In the genomic region with DNA sequence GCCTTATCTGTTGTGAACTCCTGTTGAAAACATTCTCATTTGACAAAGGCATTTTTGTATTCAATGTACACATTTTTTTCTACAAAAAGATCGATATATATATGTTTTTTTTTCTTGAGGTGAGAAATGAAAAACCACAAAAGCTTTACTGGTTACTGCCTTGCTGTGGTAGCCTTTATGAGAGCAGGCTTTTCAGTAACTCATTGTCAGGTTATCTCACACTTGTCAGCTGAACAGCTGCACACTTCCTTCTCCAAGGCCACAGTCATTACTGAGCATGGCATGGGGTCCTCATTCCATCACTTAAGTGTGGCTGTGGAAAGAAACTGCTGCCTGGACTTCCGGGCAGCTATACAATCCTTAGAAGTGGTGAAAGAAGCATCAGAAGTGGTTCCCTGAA, we compare ENCODE assay signal across 14 cellular contexts.
A peak's percentile ranks its signal among the peaks of the same experiment; 100 is the strongest.
DNase-seq lines count a peak whose midpoint lies in the region; ATAC-seq and TF ChIP-seq lines count a peak whose summit lies in the region.
"Had no signal": no experiment of that assay in that cellular context is flagged by ENCODE, and none has a peak within 500 bp of the region (broad histone marks: within the 10 kb centered on the region; RNA-seq: fewer than 3 reads in every experiment).

No MANE protein-coding gene starts in this region.

- H3K79me1 ChIP-seq in mesendoderm (ENCODE audit: low read length), result no peaks in the 10 kb centered on the region

- peak; percentile 37 for DNase-seq in mesendoderm
- DNase-seq in GM03348 (ENCODE audit: low spot score), result no peak
- DNase-seq in NCI-H2227 treated with DMSO at 0.1 percent for 48 hours (lab: John Stamatoyannopoulos, UW), result no peak
- no peak for DNase-seq in HEK293T (ENCODE audit: extremely low spot score)
- DNase-seq: activated CD4-positive, alpha-beta T cell treated with anti-CD3 and anti-CD28 coated beads for 36 hours; activated T-cell treated with anti-CD3 and anti-CD28 coated beads, Interleukin-2, amount 50 U/mL, for 48 hours; anterior cingulate cortex; retina; stomach had no signal

- H4K8ac ChIP-seq in mesendoderm (ENCODE audit: low read depth, low read length), result no peak overlapping the region

- no peak overlapping the region for H3K9ac ChIP-seq in mesendoderm (ENCODE audit: low read length)

- no peak overlapping the region for H2BK120ac ChIP-seq in mesendoderm (ENCODE audit: low read depth, low read length)

- H3K23ac ChIP-seq in mesendoderm (ENCODE audit: low read length), result no peak overlapping the region

- POLR2A ChIA-PET in HEK293T (lab: Yijun Ruan, JAX), result no interaction called here

- H3K4ac ChIP-seq in mesendoderm (ENCODE audit: low read depth, low read length), result no peak overlapping the region

- H3K4me2 ChIP-seq in mesendoderm (ENCODE audit: low read length), result no peak overlapping the region

- WGBS in mesendoderm (ENCODE audit: extremely low coverage, insufficient coverage, low lambda C conversion rate), result no CpG with 5 or more reads among the region's 2 CpGs

- H3K4me3 ChIP-seq in mesendoderm (ENCODE audit: low read length), result no peak overlapping the region
- H3K4me3 ChIP-seq: stomach had no signal

- CTCF ChIA-PET in HEK293T (lab: Yijun Ruan, JAX), result no interaction called here

- H4K5ac ChIP-seq in mesendoderm (ENCODE audit: low read length), result no peak overlapping the region

- no peak overlapping the region for H2BK15ac ChIP-seq in mesendoderm (replicated peaks; ENCODE audit: low read depth)

- no peaks in the 10 kb centered on the region for H3K79me2 ChIP-seq in mesendoderm (ENCODE audit: control insufficient read depth, insufficient read depth, low read length)

- no peak overlapping the region for H2BK5ac ChIP-seq in mesendoderm (ENCODE audit: low read length)

- no peaks in the 10 kb centered on the region for H3K4me1 ChIP-seq in mesendoderm (ENCODE audit: control insufficient read depth, low read depth, low read length)
- H3K4me1 ChIP-seq: stomach had no signal

- H3K27me3 ChIP-seq in mesendoderm (ENCODE audit: insufficient read depth, low read length, poor library complexity), result no peaks in the 10 kb centered on the region
- H3K27me3 ChIP-seq: stomach had no signal

- no peak overlapping the region for H3K18ac ChIP-seq in mesendoderm (ENCODE audit: low read length)

- H3K27ac ChIP-seq in mesendoderm (ENCODE audit: low read depth, low read length), result no peak overlapping the region
- H3K27ac ChIP-seq: C4-2B, stomach had no signal

- ATAC-seq in GM18868 (IDR thresholded peaks at IDR 0.05; ENCODE audit: unreplicated experiment) (peak; percentile 60), GM21825 (IDR thresholded peaks at IDR 0.05; ENCODE audit: unreplicated experiment) (peak; percentile 62), HG03442 (IDR thresholded peaks at IDR 0.05; ENCODE audit: unreplicated experiment) (peak; percentile 46), GM21576 (IDR thresholded peaks at IDR 0.05; ENCODE audit: unreplicated experiment) (no peak)
- ATAC-seq: activated CD4-positive, alpha-beta T cell treated with anti-CD3 and anti-CD28 coated beads for 36 hours had no signal

- H2AK5ac ChIP-seq in mesendoderm (ENCODE audit: low read length), result no peak overlapping the region

- H3K36me3 ChIP-seq in mesendoderm (ENCODE audit: control insufficient read depth, insufficient read depth, low read length), result no peaks in the 10 kb centered on the region
- H3K36me3 ChIP-seq: stomach had no signal

- H3K56ac ChIP-seq in mesendoderm (ENCODE audit: low read length), result no peak overlapping the region

TF ChIP-seq in HEK293T, 16 proteins besides CTCF, POLR2A, EP300 and RAD21:
- no peak for TF ChIP-seq PKNOX1 (IDR thresholded peaks at IDR 0.05)
- no peak for TF ChIP-seq LEF1 (IDR thresholded peaks at IDR 0.05; ENCODE audit: borderline replicate concordance)
- no peak for TF ChIP-seq FOXK2 (IDR thresholded peaks at IDR 0.05)
- no peak for TF ChIP-seq SUZ12 (IDR thresholded peaks at IDR 0.05)
- TF ChIP-seq TARDBP (IDR thresholded peaks at IDR 0.05), result no peak
- no peak for TF ChIP-seq ARNT (IDR thresholded peaks at IDR 0.05)
- TF ChIP-seq FOXA1 (IDR thresholded peaks at IDR 0.05), result no peak
- TF ChIP-seq NFRKB (IDR thresholded peaks at IDR 0.05), result no peak
- no peak for TF ChIP-seq ZNF384 (IDR thresholded peaks at IDR 0.05)
- TF ChIP-seq BHLHE40 (IDR thresholded peaks at IDR 0.05; ENCODE audit: borderline replicate concordance), result no peak
- no peak for TF ChIP-seq CTBP1 (IDR thresholded peaks at IDR 0.05; ENCODE audit: borderline replicate concordance)
- TF ChIP-seq ELF4 (IDR thresholded peaks at IDR 0.05), result no peak
- no peak for TF ChIP-seq SP1 (IDR thresholded peaks at IDR 0.05)
- TF ChIP-seq FOXM1 (IDR thresholded peaks at IDR 0.05; ENCODE audit: borderline replicate concordance), result no peak
TF ChIP-seq in HEK293T: peak in this region for 0.
